ENCODE assay signal across 17 cellular contexts in genomic region chr11:30653606-30654005, GRCh38.
DNase-seq lines count a peak whose midpoint lies in the region; ATAC-seq lines count a peak whose summit lies in the region.
"Had no signal": no experiment of that assay in that cellular context is flagged by ENCODE, and none has a peak within 500 bp of the region (broad histone marks: within the 10 kb centered on the region; RNA-seq: fewer than 3 reads in every experiment).

No MANE protein-coding gene starts in this region.

- DNase-seq in DMS53 (lab: John Stamatoyannopoulos, UW) (peak; percentile 1), DMS53 treated with DMSO at 0.1 percent for 48 hours (lab: John Stamatoyannopoulos, UW; ENCODE audit: unreplicated experiment) (no peak), NAMALWA (ENCODE audit: low spot score) (peak; percentile 13), fibroblast of peridontal ligament (ENCODE audit: extremely low read depth) (peak; percentile 3), renal cortical epithelial cell (ENCODE audit: low read depth) (peak; percentile 16), NCI-H2029 (lab: John Stamatoyannopoulos, UW) (no peak)
- no peak for DNase-seq in activated naive CD4-positive, alpha-beta T cell treated with anti-CD3 and anti-CD28 coated beads, Interleukin-2, amount 50 U/mL, for 72 hours (ENCODE audit: low spot score in 2 of 2)
- DNase-seq: BE2C; Caco-2; CD4-positive, alpha-beta T cell; MV-4-11; NCI-H1436; NCI-H1930; NCI-H345; NCI-H524 treated with DMSO at 0.1 percent for 48 hours; PC-9 had no signal

- peaks cover 0 to 11% of the 10 kb centered on the region in 2 donors for H3K9me3 Mint-ChIP-seq in activated naive CD4-positive, alpha-beta T cell treated with anti-CD3 and anti-CD28 coated beads, Interleukin-2, amount 50 U/mL, for 72 hours
- H3K9me3 Mint-ChIP-seq: CD4-positive, alpha-beta T cell had no signal

- no peak overlapping the region for H3K27ac Mint-ChIP-seq in activated naive CD4-positive, alpha-beta T cell treated with anti-CD3 and anti-CD28 coated beads, Interleukin-2, amount 50 U/mL, for 72 hours
- H3K27ac Mint-ChIP-seq: CD4-positive, alpha-beta T cell had no signal

- peaks cover 0 to 11% of the 10 kb centered on the region in 2 donors for H3K36me3 Mint-ChIP-seq in activated naive CD4-positive, alpha-beta T cell treated with anti-CD3 and anti-CD28 coated beads, Interleukin-2, amount 50 U/mL, for 72 hours

- ATAC-seq in HG03521 (IDR thresholded peaks at IDR 0.05; ENCODE audit: unreplicated experiment): no peak
- ATAC-seq in activated naive CD4-positive, alpha-beta T cell treated with anti-CD3 and anti-CD28 coated beads, Interleukin-2, amount 50 U/mL, for 72 hours: no peak

Comparison
In these comparisons a context has a peak if more than half of its experiments do, and no peak if none do; other contexts are left out.
1. DNase-seq: peak in DMS53 (single experiment), NAMALWA (single experiment), fibroblast of peridontal ligament (single experiment) and renal cortical epithelial cell (single experiment); none in DMS53 treated with DMSO at 0.1 percent for 48 hours (single experiment), NCI-H2029 (single experiment) and activated naive CD4-positive, alpha-beta T cell treated with anti-CD3 and anti-CD28 coated beads, Interleukin-2, amount 50 U/mL, for 72 hours (0 of 2).